ENCODE assay signal across 15 cellular contexts in the genomic region with DNA sequence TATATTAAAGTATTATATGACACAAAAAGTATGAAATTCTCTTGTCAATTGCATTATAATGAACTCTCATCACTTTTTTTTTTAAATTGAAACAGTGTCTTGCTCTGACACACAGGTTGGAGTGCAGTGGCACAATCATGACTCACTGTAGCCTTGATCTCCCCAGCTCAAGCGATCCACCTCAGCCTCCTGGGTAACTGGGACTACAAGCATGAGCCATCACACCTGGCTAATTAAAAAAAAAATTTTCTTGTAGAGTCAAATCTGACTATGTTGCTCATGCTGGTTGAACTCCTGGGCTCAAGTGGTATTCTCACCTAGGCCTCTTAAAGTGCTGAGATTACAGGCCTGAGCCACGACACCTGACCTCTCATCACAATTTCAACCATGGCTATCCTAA.
"Had no signal": no experiment of that assay in that cellular context is flagged by ENCODE, and none has a peak within 500 bp of the region (broad histone marks: within the 10 kb centered on the region; RNA-seq: fewer than 3 reads in every experiment).

No MANE protein-coding gene starts in this region.

- DNase-seq: activated naive CD8-positive, alpha-beta T cell treated with anti-CD3 and anti-CD28 coated beads, Interleukin-2, amount 10 ng/mL, durations not matched to agents 7 days and 5 days; aorta; effector memory CD8-positive, alpha-beta T cell; gastrocnemius medialis; heart left ventricle; immature natural killer cell; stimulated activated CD4-positive, alpha-beta T cell treated with anti-CD3 and anti-CD28 coated beads, Interleukin-12 subunit alpha, Interleukin-12 subunit beta, amount 100 ng/mL, for 4 hours; stimulated activated CD4-positive, alpha-beta T cell treated with anti-CD3 and anti-CD28 coated beads, Interleukin-2, amount 100 ng/mL, for 48 hours; stimulated activated naive CD4-positive, alpha-beta T cell treated with Interleukin-2 at 50 U/mL for 16 hours; T-helper 2 cell; trophoblast cell had no signal

- H3K4me3 Mint-ChIP-seq: activated naive CD8-positive, alpha-beta T cell treated with anti-CD3 and anti-CD28 coated beads, Interleukin-2, amount 10 ng/mL, durations not matched to agents 7 days and 5 days; dendritic cell treated with granulocyte-macrophage colony-stimulating factor and Interleukin-4, amounts not matched to agents 40 ng/mL and 50 ng/mL, for 4 days; effector memory CD8-positive, alpha-beta T cell; immature natural killer cell; natural killer cell treated with Interleukin-12 subunit alpha and Interleukin-12 subunit beta and Interleukin-15 and Interleukin-18, amount 100 ng/mL, for 72 hours; WTC11 had no signal

- H3K36me3 Mint-ChIP-seq: activated naive CD8-positive, alpha-beta T cell treated with anti-CD3 and anti-CD28 coated beads, Interleukin-2, amount 10 ng/mL, durations not matched to agents 7 days and 5 days; immature natural killer cell; WTC11 had no signal

- H3K27me3 Mint-ChIP-seq: dendritic cell treated with granulocyte-macrophage colony-stimulating factor and Interleukin-4, amounts not matched to agents 40 ng/mL and 50 ng/mL, for 4 days had no signal

- ATAC-seq: effector memory CD8-positive, alpha-beta T cell; gastrocnemius medialis; heart left ventricle; WTC11 had no signal

- H3K9me3 Mint-ChIP-seq: activated T-helper 2 cell treated with anti-CD3 and anti-CD28 coated beads, Interferon-gamma antibody, Interleukin-2, Interleukin-4, amounts not matched to agents 10 μg/mL and 5 μg/mL and 100 μg/mL, durations not matched to agents 14 hours and 24 hours and 36 hours; effector memory CD8-positive, alpha-beta T cell; natural killer cell treated with Interleukin-12 subunit alpha and Interleukin-12 subunit beta and Interleukin-15 and Interleukin-18, amount 100 ng/mL, for 72 hours had no signal

- H3K27ac Mint-ChIP-seq: activated naive CD8-positive, alpha-beta T cell treated with anti-CD3 and anti-CD28 coated beads, Interleukin-2, amount 10 ng/mL, durations not matched to agents 7 days and 5 days; activated T-helper 2 cell treated with anti-CD3 and anti-CD28 coated beads, Interferon-gamma antibody, Interleukin-2, Interleukin-4, amounts not matched to agents 10 μg/mL and 5 μg/mL and 100 μg/mL, durations not matched to agents 14 hours and 24 hours and 36 hours; dendritic cell treated with granulocyte-macrophage colony-stimulating factor and Interleukin-4, amounts not matched to agents 40 ng/mL and 50 ng/mL, for 4 days; effector memory CD8-positive, alpha-beta T cell; immature natural killer cell; natural killer cell treated with Interleukin-12 subunit alpha and Interleukin-12 subunit beta and Interleukin-15 and Interleukin-18, amount 100 ng/mL, for 72 hours; WTC11 had no signal

- H3K4me1 Mint-ChIP-seq: activated naive CD8-positive, alpha-beta T cell treated with anti-CD3 and anti-CD28 coated beads, Interleukin-2, amount 10 ng/mL, durations not matched to agents 7 days and 5 days; immature natural killer cell; WTC11 had no signal
